In the genomic region with DNA sequence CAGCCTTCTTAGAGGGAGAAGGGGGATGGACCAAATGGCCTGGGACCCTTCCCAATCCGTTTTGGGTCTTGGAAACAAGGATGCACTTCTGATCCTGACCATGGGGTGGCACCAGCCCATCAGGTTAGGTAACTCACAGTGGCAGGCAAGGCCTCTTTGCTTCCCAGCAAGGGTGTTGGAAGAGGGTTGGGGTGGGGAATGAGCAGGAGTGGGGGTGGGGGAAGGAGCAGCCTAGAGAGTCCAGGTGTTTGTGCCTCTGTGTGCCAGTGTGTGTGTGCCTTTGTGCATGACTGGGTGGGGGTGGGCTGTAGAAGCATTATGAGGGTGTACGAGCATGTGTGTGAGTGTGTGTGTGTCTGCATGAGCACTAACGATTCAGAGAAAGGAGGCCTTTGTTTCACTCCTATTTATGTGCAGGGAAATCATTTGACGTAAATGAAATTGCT, we compare ENCODE assay signal across 8 cellular contexts.
DNase-seq lines count a peak whose midpoint lies in the region; ATAC-seq and TF ChIP-seq lines count a peak whose summit lies in the region.

No MANE protein-coding gene starts in this region.

- H3K9me3 ChIP-seq in colonic mucosa: no peaks in the 10 kb centered on the region
- no peaks in the 10 kb centered on the region for H3K9me3 ChIP-seq in lung (ENCODE audit: control insufficient read depth in 2 of 2, insufficient read depth in 1 of 2, low read length in 1 of 2)
- no peaks in the 10 kb centered on the region for H3K9me3 ChIP-seq in CD4-positive, alpha-beta T cell (ENCODE audit: control insufficient read depth, low read length)

- H3K9ac ChIP-seq in colonic mucosa (ENCODE audit: low read depth in 2 of 2, low read length in 2 of 2): no peak overlapping the region

- H3K4me3 ChIP-seq in colonic mucosa (no peak overlapping the region), lung (no peak overlapping the region)

- ATAC-seq in HG02798 (IDR thresholded peaks at IDR 0.05; ENCODE audit: poor library complexity, unreplicated experiment) (peak; percentile 55), lung (ENCODE audit: insufficient read depth, low FRiP score) (no peak), GM21619 (IDR thresholded peaks at IDR 0.05; ENCODE audit: unreplicated experiment) (no peak)
- no peak for ATAC-seq in CD4-positive, alpha-beta T cell (ENCODE audit: poor library complexity)

- no peaks in the 10 kb centered on the region for H3K4me1 ChIP-seq in colonic mucosa
- no peaks in the 10 kb centered on the region for H3K4me1 ChIP-seq in lung (ENCODE audit: control insufficient read depth in 2 of 2, insufficient read depth in 2 of 2, low read length in 2 of 2)

- peak; percentile 34 for TF ChIP-seq CTCF in colonic mucosa (IDR thresholded peaks at IDR 0.05)
- peak; percentile 28 for TF ChIP-seq CTCF in lung (IDR thresholded peaks at IDR 0.05; ENCODE audit: control extremely low read depth, extremely low read depth)
- TF ChIP-seq CTCF in CD4-positive, alpha-beta T cell (IDR thresholded peaks at IDR 0.05): no peak

- no peaks in the 10 kb centered on the region for H3K36me3 Mint-ChIP-seq in CD4-positive, alpha-beta T cell (ENCODE audit: low read depth)

- POLR2A ChIA-PET in CD4-positive, alpha-beta T cell (lab: Charles Lee): no interaction called here

- no peak overlapping the region for H3K4me3 Mint-ChIP-seq in CD4-positive, alpha-beta T cell

- H3K9me3 Mint-ChIP-seq in CD4-positive, alpha-beta T cell: no peaks in the 10 kb centered on the region

- no peaks in the 10 kb centered on the region for H3K36me3 ChIP-seq in colonic mucosa
- no peaks in the 10 kb centered on the region for H3K36me3 ChIP-seq in lung (ENCODE audit: control insufficient read depth in 2 of 2, insufficient read depth in 2 of 2, low read length in 2 of 2)

- peaks cover 17% of the 10 kb centered on the region for H3K27me3 Mint-ChIP-seq in CD4-positive, alpha-beta T cell

- CTCF ChIA-PET in CD4-positive, alpha-beta T cell (lab: Charles Lee): no interaction called here

- DNase-seq in ELF-1 (ENCODE audit: low read depth, low spot score) (peak; percentile 77), NCI-H510A (lab: John Stamatoyannopoulos, UW) (peak; percentile 55), colonic mucosa (peak; percentile 40), lung (ENCODE audit: low spot score) (peak; percentile 35), dermis blood vessel endothelial cell (no peak)
- no peak for DNase-seq in CD4-positive, alpha-beta T cell

- H3K27ac ChIP-seq in colonic mucosa (no peak overlapping the region), lung (ENCODE audit: low read depth in 1 of 2, low read length in 1 of 2) (no peak overlapping the region)
- no peak overlapping the region for H3K27ac ChIP-seq in CD4-positive, alpha-beta T cell (ENCODE audit: low read depth, low read length)

- no peaks in the 10 kb centered on the region for H3K27me3 ChIP-seq in colonic mucosa
- no peaks in the 10 kb centered on the region for H3K27me3 ChIP-seq in lung (ENCODE audit: control insufficient read depth, insufficient read depth)
- no peaks in the 10 kb centered on the region for H3K27me3 ChIP-seq in CD4-positive, alpha-beta T cell (ENCODE audit: control insufficient read depth, insufficient read depth, low read length)

- H3K27ac Mint-ChIP-seq in CD4-positive, alpha-beta T cell: no peak overlapping the region

- no peaks in the 10 kb centered on the region for H3K4me1 Mint-ChIP-seq in CD4-positive, alpha-beta T cell (ENCODE audit: low read depth)

- intact Hi-C loops in colonic mucosa (cut with DNase I): loop anchor here (5.0 to 10.0 kb wide), 2 partner anchors 317 to 1284 kb away; no protein-coding TSS in a partner anchor
- intact Hi-C loops in CD4-positive, alpha-beta T cell (cut with DNase I, micrococcal nuclease): no loop called here

- 59 to 65% methylated on average over 4 of the region's 4 CpGs for WGBS in lung, 2 donors

Comparison
In these comparisons a context has a peak if more than half of its experiments do, and no peak if none do; other contexts are left out.
1. DNase-seq: peak in ELF-1 (single experiment), NCI-H510A (single experiment), colonic mucosa (single experiment) and lung (single experiment); none in dermis blood vessel endothelial cell (single experiment) and CD4-positive, alpha-beta T cell (0 of 10).